ENCODE assay signal across 2 cellular contexts in the genomic region with DNA sequence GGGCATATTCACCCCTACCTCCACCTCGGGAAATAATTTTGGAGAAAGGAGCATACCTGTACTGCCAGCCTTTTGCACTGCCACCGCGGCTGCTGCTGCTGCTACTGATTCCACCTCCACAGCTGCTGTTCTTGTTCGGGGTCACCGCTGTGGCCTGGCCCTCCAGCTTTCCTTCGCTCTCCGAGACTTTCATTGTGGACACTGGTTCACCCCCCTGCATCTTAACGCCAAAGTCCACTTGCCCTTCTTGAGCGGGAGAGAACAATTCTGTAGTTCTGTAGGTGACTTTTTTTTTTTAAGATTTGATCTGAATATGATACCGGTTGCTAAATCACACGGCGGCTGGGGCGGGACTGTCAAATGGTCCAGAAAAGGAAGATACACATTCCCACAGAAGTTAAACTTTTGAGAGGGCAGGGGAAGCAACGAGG.
TF ChIP-seq lines count a peak whose summit lies in the region.

No MANE protein-coding gene starts in this region.

TF ChIP-seq in IMR-90, 13 proteins besides CTCF, POLR2A, EP300 and RAD21:
- TF ChIP-seq, protein P1, sequence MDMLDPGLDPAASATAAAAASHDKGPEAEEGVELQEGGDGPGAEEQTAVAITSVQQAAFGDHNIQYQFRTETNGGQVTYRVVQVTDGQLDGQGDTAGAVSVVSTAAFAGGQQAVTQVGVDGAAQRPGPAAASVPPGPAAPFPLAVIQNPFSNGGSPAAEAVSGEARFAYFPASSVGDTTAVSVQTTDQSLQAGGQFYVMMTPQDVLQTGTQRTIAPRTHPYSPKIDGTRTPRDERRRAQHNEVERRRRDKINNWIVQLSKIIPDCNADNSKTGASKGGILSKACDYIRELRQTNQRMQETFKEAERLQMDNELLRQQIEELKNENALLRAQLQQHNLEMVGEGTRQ (IDR thresholded peaks at IDR 0.05; ENCODE audit: low read depth, low read length) = no peak
- TF ChIP-seq SMC3 (IDR thresholded peaks at IDR 0.05; ENCODE audit: low read depth, low read length) = no peak
- no peak for TF ChIP-seq CEBPB (IDR thresholded peaks at IDR 0.05; ENCODE audit: low read depth, low read length)
- no peak for TF ChIP-seq NFE2L2 (IDR thresholded peaks at IDR 0.05; ENCODE audit: low read depth, low read length)
- no peak for TF ChIP-seq FOS (IDR thresholded peaks at IDR 0.05; ENCODE audit: low read depth, low read length)
- no peak for TF ChIP-seq RCOR1 (IDR thresholded peaks at IDR 0.05; ENCODE audit: insufficient replicate concordance, low read length)
- TF ChIP-seq, protein P2, sequence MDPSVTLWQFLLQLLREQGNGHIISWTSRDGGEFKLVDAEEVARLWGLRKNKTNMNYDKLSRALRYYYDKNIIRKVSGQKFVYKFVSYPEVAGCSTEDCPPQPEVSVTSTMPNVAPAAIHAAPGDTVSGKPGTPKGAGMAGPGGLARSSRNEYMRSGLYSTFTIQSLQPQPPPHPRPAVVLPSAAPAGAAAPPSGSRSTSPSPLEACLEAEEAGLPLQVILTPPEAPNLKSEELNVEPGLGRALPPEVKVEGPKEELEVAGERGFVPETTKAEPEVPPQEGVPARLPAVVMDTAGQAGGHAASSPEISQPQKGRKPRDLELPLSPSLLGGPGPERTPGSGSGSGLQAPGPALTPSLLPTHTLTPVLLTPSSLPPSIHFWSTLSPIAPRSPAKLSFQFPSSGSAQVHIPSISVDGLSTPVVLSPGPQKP (IDR thresholded peaks at IDR 0.05; ENCODE audit: borderline replicate concordance, low read depth, low read length) = no peak
- no peak for TF ChIP-seq MAZ (IDR thresholded peaks at IDR 0.05; ENCODE audit: borderline replicate concordance, low read depth, low read length)
- no peak for TF ChIP-seq BHLHE40 (IDR thresholded peaks at IDR 0.05; ENCODE audit: low read depth, low read length)
- no peak for TF ChIP-seq MAFK (IDR thresholded peaks at IDR 0.05; ENCODE audit: low read depth, low read length)
- no peak; the same call in 1 of the 2 replicates for TF ChIP-seq MXI1 (IDR thresholded peaks at IDR 0.05; ENCODE audit: borderline replicate concordance, low read depth, low read length)
- TF ChIP-seq RFX5 (IDR thresholded peaks at IDR 0.05; ENCODE audit: low read depth, low read length) = no peak
- no peak for TF ChIP-seq CHD1 (IDR thresholded peaks at IDR 0.05; ENCODE audit: low read depth, low read length)
TF ChIP-seq in IMR-90: peak in this region for 0.

TF ChIP-seq in GM12878, 131 proteins besides CTCF, POLR2A, EP300 and RAD21:
- TF ChIP-seq, protein P3, sequence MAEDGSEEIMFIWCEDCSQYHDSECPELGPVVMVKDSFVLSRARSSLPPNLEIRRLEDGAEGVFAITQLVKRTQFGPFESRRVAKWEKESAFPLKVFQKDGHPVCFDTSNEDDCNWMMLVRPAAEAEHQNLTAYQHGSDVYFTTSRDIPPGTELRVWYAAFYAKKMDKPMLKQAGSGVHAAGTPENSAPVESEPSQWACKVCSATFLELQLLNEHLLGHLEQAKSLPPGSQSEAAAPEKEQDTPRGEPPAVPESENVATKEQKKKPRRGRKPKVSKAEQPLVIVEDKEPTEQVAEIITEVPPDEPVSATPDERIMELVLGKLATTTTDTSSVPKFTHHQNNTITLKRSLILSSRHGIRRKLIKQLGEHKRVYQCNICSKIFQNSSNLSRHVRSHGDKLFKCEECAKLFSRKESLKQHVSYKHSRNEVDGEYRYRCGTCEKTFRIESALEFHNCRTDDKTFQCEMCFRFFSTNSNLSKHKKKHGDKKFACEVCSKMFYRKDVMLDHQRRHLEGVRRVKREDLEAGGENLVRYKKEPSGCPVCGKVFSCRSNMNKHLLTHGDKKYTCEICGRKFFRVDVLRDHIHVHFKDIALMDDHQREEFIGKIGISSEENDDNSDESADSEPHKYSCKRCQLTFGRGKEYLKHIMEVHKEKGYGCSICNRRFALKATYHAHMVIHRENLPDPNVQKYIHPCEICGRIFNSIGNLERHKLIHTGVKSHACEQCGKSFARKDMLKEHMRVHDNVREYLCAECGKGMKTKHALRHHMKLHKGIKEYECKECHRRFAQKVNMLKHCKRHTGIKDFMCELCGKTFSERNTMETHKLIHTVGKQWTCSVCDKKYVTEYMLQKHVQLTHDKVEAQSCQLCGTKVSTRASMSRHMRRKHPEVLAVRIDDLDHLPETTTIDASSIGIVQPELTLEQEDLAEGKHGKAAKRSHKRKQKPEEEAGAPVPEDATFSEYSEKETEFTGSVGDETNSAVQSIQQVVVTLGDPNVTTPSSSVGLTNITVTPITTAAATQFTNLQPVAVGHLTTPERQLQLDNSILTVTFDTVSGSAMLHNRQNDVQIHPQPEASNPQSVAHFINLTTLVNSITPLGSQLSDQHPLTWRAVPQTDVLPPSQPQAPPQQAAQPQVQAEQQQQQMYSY (CRISPR knock-in tag; IDR thresholded peaks at IDR 0.05) = no peak
- TF ChIP-seq NR2C1 (IDR thresholded peaks at IDR 0.05) (no peak), TARDBP (IDR thresholded peaks at IDR 0.05; ENCODE audit: borderline replicate concordance) (no peak), KAT2A (conservative IDR thresholded peaks at IDR 0.05; ENCODE audit: control insufficient read depth, low read depth, low read length) (no peak), RCOR1 (conservative IDR thresholded peaks at IDR 0.05; ENCODE audit: low read depth, low read length) (no peak), HDAC6 (IDR thresholded peaks at IDR 0.05; ENCODE audit: unreplicated experiment) (no peak), LARP7 (IDR thresholded peaks at IDR 0.05) (no peak), JUND (IDR thresholded peaks at IDR 0.05; ENCODE audit: low read depth, low read length) (no peak), CREM (IDR thresholded peaks at IDR 0.05; ENCODE audit: low read depth) (no peak), RFX5 (IDR thresholded peaks at IDR 0.05; ENCODE audit: low read depth, low read length) (no peak), YY1 (IDR thresholded peaks at IDR 0.05; ENCODE audit: low read depth, low read length) (no peak), HDGF (IDR thresholded peaks at IDR 0.05) (no peak), TCF3 (IDR thresholded peaks at IDR 0.05; ENCODE audit: borderline replicate concordance, insufficient read depth, low read depth, low read length) (no peak), STAT1 (conservative IDR thresholded peaks at IDR 0.05) (no peak), CHD1 (IDR thresholded peaks at IDR 0.05; ENCODE audit: low read depth, low read length) (no peak), JUNB (IDR thresholded peaks at IDR 0.05) (no peak)
- TF ChIP-seq, protein P4, sequence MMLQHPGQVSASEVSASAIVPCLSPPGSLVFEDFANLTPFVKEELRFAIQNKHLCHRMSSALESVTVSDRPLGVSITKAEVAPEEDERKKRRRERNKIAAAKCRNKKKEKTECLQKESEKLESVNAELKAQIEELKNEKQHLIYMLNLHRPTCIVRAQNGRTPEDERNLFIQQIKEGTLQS (IDR thresholded peaks at IDR 0.05; ENCODE audit: borderline replicate concordance, extremely low read depth, low read depth, low read length) = no peak
- TF ChIP-seq, protein P5, sequence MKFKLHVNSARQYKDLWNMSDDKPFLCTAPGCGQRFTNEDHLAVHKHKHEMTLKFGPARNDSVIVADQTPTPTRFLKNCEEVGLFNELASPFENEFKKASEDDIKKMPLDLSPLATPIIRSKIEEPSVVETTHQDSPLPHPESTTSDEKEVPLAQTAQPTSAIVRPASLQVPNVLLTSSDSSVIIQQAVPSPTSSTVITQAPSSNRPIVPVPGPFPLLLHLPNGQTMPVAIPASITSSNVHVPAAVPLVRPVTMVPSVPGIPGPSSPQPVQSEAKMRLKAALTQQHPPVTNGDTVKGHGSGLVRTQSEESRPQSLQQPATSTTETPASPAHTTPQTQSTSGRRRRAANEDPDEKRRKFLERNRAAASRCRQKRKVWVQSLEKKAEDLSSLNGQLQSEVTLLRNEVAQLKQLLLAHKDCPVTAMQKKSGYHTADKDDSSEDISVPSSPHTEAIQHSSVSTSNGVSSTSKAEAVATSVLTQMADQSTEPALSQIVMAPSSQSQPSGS (IDR thresholded peaks at IDR 0.05; ENCODE audit: low read length) = no peak
- TF ChIP-seq, protein P2 (IDR thresholded peaks at IDR 0.05; ENCODE audit: low read depth, low read length) = no peak
- TF ChIP-seq, protein P6, sequence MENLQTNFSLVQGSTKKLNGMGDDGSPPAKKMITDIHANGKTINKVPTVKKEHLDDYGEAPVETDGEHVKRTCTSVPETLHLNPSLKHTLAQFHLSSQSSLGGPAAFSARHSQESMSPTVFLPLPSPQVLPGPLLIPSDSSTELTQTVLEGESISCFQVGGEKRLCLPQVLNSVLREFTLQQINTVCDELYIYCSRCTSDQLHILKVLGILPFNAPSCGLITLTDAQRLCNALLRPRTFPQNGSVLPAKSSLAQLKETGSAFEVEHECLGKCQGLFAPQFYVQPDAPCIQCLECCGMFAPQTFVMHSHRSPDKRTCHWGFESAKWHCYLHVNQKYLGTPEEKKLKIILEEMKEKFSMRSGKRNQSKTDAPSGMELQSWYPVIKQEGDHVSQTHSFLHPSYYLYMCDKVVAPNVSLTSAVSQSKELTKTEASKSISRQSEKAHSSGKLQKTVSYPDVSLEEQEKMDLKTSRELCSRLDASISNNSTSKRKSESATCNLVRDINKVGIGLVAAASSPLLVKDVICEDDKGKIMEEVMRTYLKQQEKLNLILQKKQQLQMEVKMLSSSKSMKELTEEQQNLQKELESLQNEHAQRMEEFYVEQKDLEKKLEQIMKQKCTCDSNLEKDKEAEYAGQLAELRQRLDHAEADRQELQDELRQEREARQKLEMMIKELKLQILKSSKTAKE (IDR thresholded peaks at IDR 0.05; ENCODE audit: low read depth, poor library complexity, severe bottlenecking) = no peak
TF ChIP-seq in GM12878: peak in this region for 0.
